Comparison of ENCODE assay signal across 2 cellular contexts in the genomic region with DNA sequence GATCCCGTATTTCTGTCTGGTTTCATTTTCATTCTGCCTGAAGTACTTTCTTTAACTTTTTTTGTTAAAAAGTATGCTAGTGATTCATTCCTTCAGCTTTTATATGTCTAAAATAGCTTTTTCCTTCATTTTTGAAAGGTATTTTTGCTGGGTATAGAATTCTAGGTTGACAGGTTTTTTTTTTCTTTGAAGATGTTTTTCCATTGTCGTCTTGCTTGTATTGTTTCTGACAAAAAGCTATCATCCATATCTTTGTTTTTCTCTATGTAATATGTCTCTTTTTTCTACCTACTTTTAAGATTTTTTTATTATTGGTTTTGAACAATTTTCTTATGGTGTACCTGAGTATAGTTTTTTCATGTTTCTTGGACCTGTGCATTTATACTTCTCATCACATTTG.
TF ChIP-seq lines count a peak whose summit lies in the region.

No MANE protein-coding gene starts in this region.

TF ChIP-seq in HCT116, 20 proteins besides CTCF, POLR2A, EP300 and RAD21 (continued from another document):
- TF ChIP-seq ZBTB33 (IDR thresholded peaks at IDR 0.05; ENCODE audit: extremely low read depth, insufficient replicate concordance, low read length) (no peak), EZH2phosphoT487 (IDR thresholded peaks at IDR 0.05; ENCODE audit: borderline replicate concordance) (no peak), YY1 (IDR thresholded peaks at IDR 0.05; ENCODE audit: extremely low read depth, insufficient replicate concordance, low read depth, low read length) (no peak), EGR1 (IDR thresholded peaks at IDR 0.05; ENCODE audit: low read depth) (no peak), EZH2 (IDR thresholded peaks at IDR 0.05) (no peak), ELF1 (IDR thresholded peaks at IDR 0.05; ENCODE audit: borderline replicate concordance, low read depth) (no peak), MAX (IDR thresholded peaks at IDR 0.05) (no peak)

TF ChIP-seq in SK-N-SH, 30 proteins besides CTCF, POLR2A, EP300 and RAD21 (continued from another document):
- TF ChIP-seq MAX (IDR thresholded peaks at IDR 0.05; ENCODE audit: low read depth) (no peak), GABPA (IDR thresholded peaks at IDR 0.05; ENCODE audit: low read depth) (no peak), JUND (IDR thresholded peaks at IDR 0.05) (no peak), ELF1 (IDR thresholded peaks at IDR 0.05) (no peak), RXRA (IDR thresholded peaks at IDR 0.05; ENCODE audit: borderline replicate concordance, low read depth) (no peak), GATA2 (CRISPR knock-in tag; IDR thresholded peaks at IDR 0.05) (no peak), CHD2 (IDR thresholded peaks at IDR 0.05; ENCODE audit: low read length, partially characterized antibody) (no peak), MEF2A (IDR thresholded peaks at IDR 0.05; ENCODE audit: borderline replicate concordance, low read depth) (no peak), MXI1 (IDR thresholded peaks at IDR 0.05; ENCODE audit: low read depth, low read length) (no peak)
- TF ChIP-seq, protein P1, sequence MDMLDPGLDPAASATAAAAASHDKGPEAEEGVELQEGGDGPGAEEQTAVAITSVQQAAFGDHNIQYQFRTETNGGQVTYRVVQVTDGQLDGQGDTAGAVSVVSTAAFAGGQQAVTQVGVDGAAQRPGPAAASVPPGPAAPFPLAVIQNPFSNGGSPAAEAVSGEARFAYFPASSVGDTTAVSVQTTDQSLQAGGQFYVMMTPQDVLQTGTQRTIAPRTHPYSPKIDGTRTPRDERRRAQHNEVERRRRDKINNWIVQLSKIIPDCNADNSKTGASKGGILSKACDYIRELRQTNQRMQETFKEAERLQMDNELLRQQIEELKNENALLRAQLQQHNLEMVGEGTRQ (IDR thresholded peaks at IDR 0.05; ENCODE audit: borderline replicate concordance, low read depth, low read length) = no peak
